Comparison of ENCODE assay signal across 8 cellular contexts in the genomic region with DNA sequence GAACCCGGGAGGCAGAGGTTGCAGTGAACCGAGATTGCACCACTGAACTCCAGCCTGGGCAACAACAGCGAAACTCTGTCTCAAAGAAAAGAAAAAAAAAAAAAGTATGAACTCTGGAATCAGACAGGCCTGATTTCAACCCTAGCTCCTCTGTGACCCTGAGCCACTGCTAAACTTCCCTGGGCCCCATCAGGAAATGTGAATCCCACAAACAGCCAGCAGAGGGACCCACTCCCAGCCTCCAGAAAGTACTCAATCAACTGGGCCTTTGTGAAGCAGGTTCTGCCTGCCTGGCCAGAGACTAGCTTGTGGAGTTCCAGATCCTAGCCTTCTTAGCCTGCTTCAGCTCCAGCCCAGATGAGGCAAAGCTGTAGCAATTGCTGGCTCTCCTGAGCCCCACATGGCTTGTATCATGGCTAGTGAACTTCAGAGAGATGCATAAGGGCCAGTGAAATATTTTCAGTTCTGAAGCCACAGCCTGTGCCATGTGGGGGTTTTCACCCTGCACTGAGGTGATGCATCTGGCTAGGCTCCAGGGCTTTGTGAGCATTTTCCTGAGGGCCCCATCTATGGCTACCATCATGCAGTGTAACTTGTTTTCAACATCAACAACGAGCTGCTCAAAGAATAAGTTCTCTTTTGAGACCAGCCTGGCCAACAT. TPM values are rescaled to one million over a fixed set of nuclear protein-coding genes. Genes with fewer than 3 reads are reported as not detected.
A peak's percentile ranks its signal among the peaks of the same experiment; 100 is the strongest.
DNase-seq lines count a peak whose midpoint lies in the region; ATAC-seq, FAIRE-seq and TF ChIP-seq lines count a peak whose summit lies in the region.

No MANE protein-coding gene starts in this region.

- H3K23me2 ChIP-seq in H9 (ENCODE audit: insufficient read length, low read depth, low read length, poor library complexity, severe bottlenecking): no peaks in the 10 kb centered on the region

- peaks cover 53% of the 10 kb centered on the region for H3K9me3 ChIP-seq in H9 (ENCODE audit: control insufficient read depth, low read depth, low read length)
- H3K9me3 ChIP-seq in Loucy (ENCODE audit: insufficient read depth, low read depth, low read length): no peaks in the 10 kb centered on the region
- H3K9me3 ChIP-seq in K562 (replicated peaks; ENCODE audit: control insufficient read depth, insufficient read depth, low read depth, low read length): no peaks in the 10 kb centered on the region

- no peaks in the 10 kb centered on the region for H3K9me2 ChIP-seq in Loucy (replicated peaks; ENCODE audit: low read depth, low read length)

- H3K4me1 ChIP-seq in H9 (ENCODE audit: insufficient read depth, low read length) (no peaks in the 10 kb centered on the region), Loucy (ENCODE audit: insufficient read depth, low read length, poor library complexity, severe bottlenecking) (peaks cover 41% of the 10 kb centered on the region), K562 (replicated peaks in 1 of 2; ENCODE audit: control insufficient read depth in 2 of 2, insufficient read depth in 2 of 2, low read length in 2 of 2) (peaks cover 3 to 28% of the 10 kb centered on the region in 2 experiments; a peak in 4 of 5 replicates)

- H3T11ph ChIP-seq in H9 (ENCODE audit: low read length): no peak overlapping the region

- H3K27me3 Mint-ChIP-seq in H9 (ENCODE audit: low read depth): peaks cover 6% of the 10 kb centered on the region
- H3K27me3 Mint-ChIP-seq in T-helper 1 cell treated with Interleukin-12 subunit alpha and Interleukin-12 subunit beta and Interleukin-4 antibody, amounts not matched to agents 30 μg/mL and 1 μg/mL, for 36 hours (ENCODE audit: low read depth): peaks cover 4% of the 10 kb centered on the region

- no peak overlapping the region for H2BK120ac ChIP-seq in H9 (ENCODE audit: low read depth, low read length, poor library complexity, severe bottlenecking)

- H3K9ac ChIP-seq in H9 (ENCODE audit: extremely low read depth, insufficient read length, low read length) (no peak overlapping the region), Loucy (ENCODE audit: low read depth, low read length, poor library complexity, severe bottlenecking) (peak overlapping the region; percentile 58), K562 (ENCODE audit: insufficient read depth in 1 of 2, low read depth in 2 of 2, low read length in 2 of 2) (peak overlapping the region in 1 of 2 experiments; percentile 55; a peak in 1 of 4 replicates)

- ATAC-seq in K562: peak; percentile 87

- BruUV-seq in K562 (replicated peaks; lab: Mats Ljungman, UMichigan): no TSS peak

- H3K4me3 Mint-ChIP-seq in H9: no peak overlapping the region
- H3K4me3 Mint-ChIP-seq in T-helper 1 cell treated with Interleukin-12 subunit alpha and Interleukin-12 subunit beta and Interleukin-4 antibody, amounts not matched to agents 30 μg/mL and 1 μg/mL, for 36 hours: no peak overlapping the region

- no peak overlapping the region for H4K91ac ChIP-seq in H9 (ENCODE audit: insufficient read length, low read depth, low read length)

- no peak overlapping the region for H3K56ac ChIP-seq in H9 (ENCODE audit: insufficient read length, low read depth, low read length)

- H4K8ac ChIP-seq in H9 (replicated peaks; ENCODE audit: insufficient read length, low read depth, low read length): no peak overlapping the region

- no peak overlapping the region for H2AFZ ChIP-seq in H9 (ENCODE audit: low read length)
- H2AFZ ChIP-seq in Loucy (ENCODE audit: low read length): 0 out of 2 replicates have a peak overlapping the region, but pooled peaks have one; percentile 35
- H2AFZ ChIP-seq in K562 (ENCODE audit: low read depth, low read length): peak overlapping the region; percentile 29; the same call in 1 of the 2 replicates

- no peaks in the 10 kb centered on the region for H3K79me1 ChIP-seq in H9 (ENCODE audit: insufficient read depth, low read depth, low read length, poor library complexity, severe bottlenecking)

- H3K27ac ChIP-seq in H9 (ENCODE audit: insufficient read length, low read depth, low read length): no peak overlapping the region
- H3K27ac ChIP-seq in K562 (ENCODE audit: extremely low read depth, low read depth, low read length): no peak overlapping the region

- no peaks in the 10 kb centered on the region for H3F3A ChIP-seq in Loucy (ENCODE audit: low read depth)

- peak in 1 of 2 experiments; percentile 71; a peak in 3 of 4 replicates for TF ChIP-seq RAD21 in K562 (CRISPR knock-in tag; conservative IDR thresholded peaks at IDR 0.05 in 1 of 2, IDR thresholded peaks at IDR 0.05 in 1 of 2)

- no peak overlapping the region for H3K4ac ChIP-seq in H9 (ENCODE audit: low read depth, low read length)

- H2BK5ac ChIP-seq in H9 (ENCODE audit: insufficient read length, low read length): no peak overlapping the region

- peaks cover 14 to 16% of the 10 kb centered on the region in 2 experiments for H3K4me1 Mint-ChIP-seq in H9
- peaks cover 38% of the 10 kb centered on the region for H3K4me1 Mint-ChIP-seq in T-helper 1 cell treated with Interleukin-12 subunit alpha and Interleukin-12 subunit beta and Interleukin-4 antibody, amounts not matched to agents 30 μg/mL and 1 μg/mL, for 36 hours (ENCODE audit: low read depth)

- H3K23ac ChIP-seq in H9 (ENCODE audit: insufficient read length, low read depth, low read length): no peak overlapping the region

- H3K36me3 Mint-ChIP-seq in H9 (ENCODE audit: insufficient read depth in 1 of 3, low read depth in 3 of 3): peaks cover 1 to 8% (median 4%) of the 10 kb centered on the region in 3 experiments; a peak in 4 of 7 replicates
- peaks cover 7% of the 10 kb centered on the region for H3K36me3 Mint-ChIP-seq in T-helper 1 cell treated with Interleukin-12 subunit alpha and Interleukin-12 subunit beta and Interleukin-4 antibody, amounts not matched to agents 30 μg/mL and 1 μg/mL, for 36 hours (ENCODE audit: low read depth)

- POLR2A ChIA-PET in K562 (lab: Yijun Ruan, JAX): interaction anchor here (0.8 to 1.0 kb wide), 2 partner anchors 9 to 104 kb away, joined by 3 to 4 read pairs; no protein-coding TSS in a partner anchor

- H4K5ac ChIP-seq in H9 (ENCODE audit: insufficient read length, low read depth, low read length): no peak overlapping the region

- no peak for TF ChIP-seq POLR2A in K562 (conservative IDR thresholded peaks at IDR 0.05)

- H3K4me2 ChIP-seq in H9 (ENCODE audit: insufficient read depth, insufficient read length, low read length) (no peak overlapping the region), Loucy (ENCODE audit: low read depth, low read length, poor library complexity, severe bottlenecking) (peak overlapping the region; percentile 53), K562 (ENCODE audit: insufficient read depth, low read length) (no peak overlapping the region)

- no peak overlapping the region for H2BK20ac ChIP-seq in H9 (ENCODE audit: low read depth, low read length, poor library complexity, severe bottlenecking)

- no peak overlapping the region for H2BK15ac ChIP-seq in H9 (ENCODE audit: low read depth, low read length)

- H4K20me1 ChIP-seq in H9 (ENCODE audit: control insufficient read depth, insufficient read depth, insufficient read length) (no peaks in the 10 kb centered on the region), Loucy (ENCODE audit: insufficient read depth, low read length, poor library complexity, severe bottlenecking) (no peaks in the 10 kb centered on the region), K562 (replicated peaks; ENCODE audit: control insufficient read depth, insufficient read depth, low read length) (no peaks in the 10 kb centered on the region; the same call in 1 of the 2 replicates)

- H3K9me1 ChIP-seq in K562 (ENCODE audit: control insufficient read depth, insufficient read depth, low read length): peaks cover 4% of the 10 kb centered on the region

- TF ChIP-seq CTCF in H9 (conservative IDR thresholded peaks at IDR 0.05) (peak; percentile 70), Loucy (conservative IDR thresholded peaks at IDR 0.05; ENCODE audit: low read length) (peak; percentile 62), K562 (IDR thresholded peaks at IDR 0.05 in 2 of 3, conservative IDR thresholded peaks at IDR 0.05 in 1 of 3; ENCODE audit: insufficient read depth in 2 of 3, low read depth in 1 of 3, low read length in 3 of 3) (peak; percentile 72 to 74 (median 72))

- no peak overlapping the region for H3K18ac ChIP-seq in H9 (ENCODE audit: insufficient read length, low read depth, low read length)

- no peak overlapping the region for H2AK5ac ChIP-seq in H9 (ENCODE audit: insufficient read length, low read length)

- H3K79me2 ChIP-seq in H9 (ENCODE audit: insufficient read depth, low read length) (no peaks in the 10 kb centered on the region), Loucy (ENCODE audit: insufficient read depth, low read length) (no peaks in the 10 kb centered on the region), K562 (ENCODE audit: control insufficient read depth, insufficient read depth, low read length) (no peaks in the 10 kb centered on the region)

- TF ChIP-seq EP300 in K562 (IDR thresholded peaks at IDR 0.05; ENCODE audit: low read length): no peak

- H3K36me3 ChIP-seq in Loucy (ENCODE audit: insufficient read depth, low read length) (no peaks in the 10 kb centered on the region), K562 (ENCODE audit: control insufficient read depth, insufficient read depth, low read length) (no peaks in the 10 kb centered on the region)

- WGBS in H9 (ENCODE audit: extremely low coverage, insufficient read length, low lambda C conversion rate): no CpG with 5 or more reads among the region's 4 CpGs
- 40% methylated on average over 1 of the region's 4 CpGs for WGBS in K562 (ENCODE audit: insufficient coverage, low coverage, missing lambda C conversion rate)

- no peak overlapping the region for H3K27ac Mint-ChIP-seq in H9
- peak overlapping the region; percentile 31 for H3K27ac Mint-ChIP-seq in T-helper 1 cell treated with Interleukin-12 subunit alpha and Interleukin-12 subunit beta and Interleukin-4 antibody, amounts not matched to agents 30 μg/mL and 1 μg/mL, for 36 hours

- intact Hi-C loops in K562 (cut with micrococcal nuclease): loop anchor here (10.0 kb wide), 1 partner anchor 132 kb away; no protein-coding TSS in a partner anchor

- peak; percentile 88 for FAIRE-seq in K562 (lab: Jason Lieb, UNC)

- peaks cover 69 to 73% of the 10 kb centered on the region in 2 experiments for H3K9me3 Mint-ChIP-seq in H9
- H3K9me3 Mint-ChIP-seq in T-helper 1 cell treated with Interleukin-12 subunit alpha and Interleukin-12 subunit beta and Interleukin-4 antibody, amounts not matched to agents 30 μg/mL and 1 μg/mL, for 36 hours: no peaks in the 10 kb centered on the region

- no peaks in the 10 kb centered on the region for H3K27me3 ChIP-seq in H9 (ENCODE audit: insufficient read depth, low read length)
- H3K27me3 ChIP-seq in Loucy (ENCODE audit: insufficient read depth, low read length, poor library complexity, severe bottlenecking): no peaks in the 10 kb centered on the region
- H3K27me3 ChIP-seq in K562 (ENCODE audit: control insufficient read depth in 2 of 2, insufficient read depth in 2 of 2, low read length in 2 of 2): peaks cover 0 to 7% of the 10 kb centered on the region in 2 experiments; a peak in 3 of 5 replicates

- peak; percentile 50 for DNase-seq in NCI-H1436 (lab: John Stamatoyannopoulos, UW)
- no peak for DNase-seq in NCI-H1436 treated with DMSO at 0.1 percent for 48 hours (lab: John Stamatoyannopoulos, UW)
- peak; percentile 71 for DNase-seq in H9
- peak; percentile 58 to 76 (median 60) for DNase-seq in K562 (ENCODE audit: extremely low read depth in 1 of 4, low spot score in 3 of 4)
- DNase-seq in inferior parietal cortex (ENCODE audit: extremely low spot score): peak; percentile 50
- peak; percentile 61 for DNase-seq in stimulated activated CD4-positive, alpha-beta T cell treated with anti-CD3 and anti-CD28 coated beads, Interleukin-4, amount 100 ng/mL, for 24 hours

- in situ Hi-C loops in K562 (cut with MboI): loop anchor here (10.0 to 25.0 kb wide), 2 partner anchors 62 to 125 kb away; a partner anchor contains a TSS

- H3K14ac ChIP-seq in H9 (ENCODE audit: insufficient read depth, low read length): no peak overlapping the region

- no peak overlapping the region for H2BK12ac ChIP-seq in H9 (ENCODE audit: insufficient read length, low read depth, low read length)

- H3K4me3 ChIP-seq in Loucy (ENCODE audit: low read length, poor library complexity, severe bottlenecking) (no peak overlapping the region), K562 (no peak overlapping the region)

- CTCF ChIA-PET in K562 (lab: Yijun Ruan, JAX; ENCODE audit: low intra/inter-chr PET ratio): no interaction called here

RNA-seq across cellular contexts. Expression of a gene that starts 7.2 kb away (rescaled TPM):
- total RNA-seq in H9 (2021) (38.5 and 39.2 TPM in 2 replicates), K562 (2014; rRNA removed) (11.2 and 13.1 TPM in 2 replicates), K562 (2014; rRNA removed; fragmentation: Illumina TruSeq; extraction: Trizol) (6.7 and 6.8 TPM in 2 replicates), K562 (2015; rRNA removed; fragmentation: Illumina TruSeq; extraction: Trizol) (6.7 and 8.2 TPM in 2 replicates), K562 (2021) (11.1 and 12.0 TPM in 2 replicates)
- 10.7 and 16.7 TPM in 2 replicates for total RNA-seq in K562 (2011; cell fraction: chromatin; rRNA removed; ENCODE audit: low replicate concordance)
- 9.7 and 12.8 TPM in 2 replicates for total RNA-seq in K562 (2011; cell fraction: nucleolus; rRNA removed)
- 11.2 and 19.3 TPM in 2 replicates for total RNA-seq in K562 (2011; cell fraction: nucleoplasm; rRNA removed)
- polyA plus RNA-seq in K562 (2011; rRNA removed) (18.6 and 21.2 TPM in 2 replicates), K562 (2014; fragmentation: Illumina TruSeq; extraction: Trizol) (11.6 and 15.4 TPM in 2 replicates), K562 (2014; fragmentation: Nextera tagmentation; extraction: Ambion mirVana) (1 to 10 TPM; 2.0 to 2.2 TPM), K562 (2014; rRNA removed) (8.6 and 10.4 TPM in 2 replicates)
- polyA plus RNA-seq in K562 (2011; cell fraction: cytosol; rRNA removed): 17.5 and 23.3 TPM in 2 replicates
- 16.3 and 21.7 TPM in 2 replicates for polyA plus RNA-seq in K562 (2011; cell fraction: nucleus; rRNA removed)
- polyA plus RNA-seq in K562 (2012): 15.3 and 27.2 TPM in 2 replicates
- polyA minus RNA-seq in K562 (2011; rRNA and poly(A)+ RNA removed): 13.9 and 16.8 TPM in 2 replicates
- 9.7 and 15.1 TPM in 2 replicates for polyA minus RNA-seq in K562 (2011; cell fraction: cytosol; rRNA and poly(A)+ RNA removed)
- polyA minus RNA-seq in K562 (2011; cell fraction: nucleus; rRNA and poly(A)+ RNA removed): 6.3 and 8.4 TPM in 2 replicates

RNA-seq across cellular contexts. Expression of a gene that starts 28.5 kb away (rescaled TPM):
- 7.9 and 8.8 TPM in 2 replicates for total RNA-seq in H9 (2021)
- 15.2 and 24.3 TPM in 2 replicates for total RNA-seq in K562 (2011; cell fraction: chromatin; rRNA removed; ENCODE audit: low replicate concordance)
- 14.3 and 19.2 TPM in 2 replicates for total RNA-seq in K562 (2011; cell fraction: nucleolus; rRNA removed)
- total RNA-seq in K562 (2011; cell fraction: nucleoplasm; rRNA removed): 14.2 and 19.9 TPM in 2 replicates
- total RNA-seq in K562 (2014; rRNA removed): 14.4 and 16.7 TPM in 2 replicates
- total RNA-seq in K562 (2014; rRNA removed; fragmentation: Illumina TruSeq; extraction: Trizol): 18.0 and 18.1 TPM in 2 replicates
- 20.8 and 21.6 TPM in 2 replicates for total RNA-seq in K562 (2015; rRNA removed; fragmentation: Illumina TruSeq; extraction: Trizol)
- 20.9 and 23.0 TPM in 2 replicates for total RNA-seq in K562 (2021)
- 25.6 and 32.9 TPM in 2 replicates for polyA plus RNA-seq in K562 (2011; rRNA removed)
- polyA plus RNA-seq in K562 (2011; cell fraction: cytosol; rRNA removed): 15.7 and 19.0 TPM in 2 replicates
- polyA plus RNA-seq in K562 (2011; cell fraction: nucleus; rRNA removed): 21.4 and 23.6 TPM in 2 replicates
- 22.8 and 26.0 TPM in 2 replicates for polyA plus RNA-seq in K562 (2012)
- polyA plus RNA-seq in K562 (2014; fragmentation: Illumina TruSeq; extraction: Trizol): 19.5 and 20.7 TPM in 2 replicates
- 10 to 100 TPM in 1 of 2 experiments, 1 to 10 TPM in 1; 6.3 to 12.2 TPM for polyA plus RNA-seq in K562 (2014; fragmentation: Nextera tagmentation; extraction: Ambion mirVana)
- polyA plus RNA-seq in K562 (2014; rRNA removed): 17.5 and 18.2 TPM in 2 replicates
- polyA minus RNA-seq in K562 (2011; rRNA and poly(A)+ RNA removed): 11.3 and 12.2 TPM in 2 replicates
- polyA minus RNA-seq in K562 (2011; cell fraction: cytosol; rRNA and poly(A)+ RNA removed): 8.0 and 8.7 TPM in 2 replicates
- 16.7 and 24.5 TPM in 2 replicates for polyA minus RNA-seq in K562 (2011; cell fraction: nucleus; rRNA and poly(A)+ RNA removed)

RNA-seq across cellular contexts. Expression of a gene that starts 37.4 kb away (rescaled TPM):
- not detected in 2 replicates for total RNA-seq in H9 (2021)
- not detected in 2 replicates for total RNA-seq in K562 (2011; cell fraction: chromatin; rRNA removed; ENCODE audit: low replicate concordance)
- not detected in 2 replicates for total RNA-seq in K562 (2011; cell fraction: nucleolus; rRNA removed)
- total RNA-seq in K562 (2011; cell fraction: nucleoplasm; rRNA removed): not detected in 2 replicates
- total RNA-seq in K562 (2014; rRNA removed): not detected in 2 replicates
- total RNA-seq in K562 (2014; rRNA removed; fragmentation: Illumina TruSeq; extraction: Trizol): not detected in 2 replicates
- not detected in 2 replicates for total RNA-seq in K562 (2015; rRNA removed; fragmentation: Illumina TruSeq; extraction: Trizol)
- total RNA-seq in K562 (2021): not detected in 2 replicates
- polyA plus RNA-seq in K562 (2011; rRNA removed): 0.10 TPM in 1 of 2 replicates, not detected in the other
- not detected in 2 replicates for polyA plus RNA-seq in K562 (2011; cell fraction: cytosol; rRNA removed)
- polyA plus RNA-seq in K562 (2011; cell fraction: nucleus; rRNA removed): 0.10 TPM in 1 of 2 replicates, not detected in the other
- polyA plus RNA-seq in K562 (2012): 0.07 and 0.15 TPM in 2 replicates
- polyA plus RNA-seq in K562 (2014; fragmentation: Illumina TruSeq; extraction: Trizol): not detected in 2 replicates
- under 1 TPM in 1 of 2 experiments, not detected in 1; 0.08 TPM for polyA plus RNA-seq in K562 (2014; fragmentation: Nextera tagmentation; extraction: Ambion mirVana)
- not detected in 2 replicates for polyA plus RNA-seq in K562 (2014; rRNA removed)
- not detected in 2 replicates for polyA minus RNA-seq in K562 (2011; rRNA and poly(A)+ RNA removed)
- not detected in 2 replicates for polyA minus RNA-seq in K562 (2011; cell fraction: cytosol; rRNA and poly(A)+ RNA removed)
- not detected in 2 replicates for polyA minus RNA-seq in K562 (2011; cell fraction: nucleus; rRNA and poly(A)+ RNA removed)
